10 cellular contexts compared by ENCODE assay signal in the genomic region with DNA sequence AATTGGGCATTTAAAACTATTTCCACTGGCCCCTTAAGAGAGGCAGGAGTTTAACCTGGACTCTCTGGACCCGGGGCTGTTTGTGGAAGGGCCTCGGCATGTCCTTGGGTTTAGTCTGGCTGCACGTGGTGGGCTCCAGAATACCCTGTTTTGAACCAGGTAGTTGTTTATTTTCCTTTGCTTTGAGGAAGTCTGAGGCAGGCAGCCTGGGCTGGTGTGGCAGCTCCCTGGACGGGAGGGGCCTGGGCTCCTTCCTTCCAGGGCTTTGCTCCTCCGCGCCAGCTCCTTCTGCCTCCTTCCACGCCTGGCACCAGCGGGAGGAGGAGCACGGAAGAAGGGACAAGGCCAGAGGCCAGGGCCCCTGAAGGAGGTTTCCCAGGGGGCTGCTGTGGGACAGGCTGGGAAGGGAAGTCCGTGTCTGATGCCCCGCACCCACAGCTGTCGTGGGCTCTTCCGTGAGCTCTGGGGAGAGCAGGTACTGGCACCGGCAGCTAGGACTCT. TPM values are rescaled to one million over a fixed set of nuclear protein-coding genes. Genes with fewer than 3 reads are reported as not detected.
A peak's percentile ranks its signal among the peaks of the same experiment; 100 is the strongest.
DNase-seq lines count a peak whose midpoint lies in the region; ATAC-seq and TF ChIP-seq lines count a peak whose summit lies in the region.
"Had no signal": no experiment of that assay in that cellular context is flagged by ENCODE, and none has a peak within 500 bp of the region (broad histone marks: within the 10 kb centered on the region; RNA-seq: fewer than 3 reads in every experiment).

No MANE protein-coding gene starts in this region.

- in situ Hi-C loops in transverse colon (cut with MboI; ENCODE audit: low pct_ligation_motif_present in 1 of 4, low pct_unique_long_range_greater_than_20kb in 1 of 4, low sequenced_read_pairs in 3 of 4): no loop called here

- H3K27me3 ChIP-seq in colonic mucosa: no peaks in the 10 kb centered on the region
- H3K27me3 ChIP-seq in transverse colon: no peaks in the 10 kb centered on the region

- TF ChIP-seq POLR2A in transverse colon (IDR thresholded peaks at IDR 0.05): no peak

- H3K27ac ChIP-seq in colonic mucosa (peak overlapping the region; percentile 5), mesodermal cell (ENCODE audit: low read depth, low read length, severe bottlenecking) (peak overlapping the region; percentile 26), transverse colon (peak overlapping the region; percentile 62 to 83 (median 72))

- no peak for TF ChIP-seq EP300 in transverse colon (IDR thresholded peaks at IDR 0.05; ENCODE audit: low read depth)

- WGBS in mesodermal cell (ENCODE audit: insufficient coverage in 2 of 2), 2 experiments: 46 to 67% methylated on average over 8 to 9 of the region's 14 CpGs
- WGBS in transverse colon (ENCODE audit: low coverage in 1 of 2), 2 donors: 6 to 36% methylated on average over 3 to 14 of the region's 14 CpGs

- H3K36me3 Mint-ChIP-seq in activated T-cell treated with anti-CD3 and anti-CD28 coated beads, Interleukin-2, amount 50 U/mL, for 24 hours (ENCODE audit: low read depth): peaks cover 27% of the 10 kb centered on the region

- peak overlapping the region; percentile 35 for H3K9ac ChIP-seq in colonic mucosa (ENCODE audit: low read depth in 2 of 2, low read length in 2 of 2)

- no peaks in the 10 kb centered on the region for H3K27me3 Mint-ChIP-seq in activated T-cell treated with anti-CD3 and anti-CD28 coated beads, Interleukin-2, amount 50 U/mL, for 24 hours

- peaks cover 71% of the 10 kb centered on the region for H3K4me1 Mint-ChIP-seq in activated T-cell treated with anti-CD3 and anti-CD28 coated beads, Interleukin-2, amount 50 U/mL, for 24 hours (ENCODE audit: low read depth)

- H3K4me3 ChIP-seq in colonic mucosa: no peak overlapping the region
- no peak overlapping the region for H3K4me3 ChIP-seq in mesodermal cell (ENCODE audit: extremely low read depth, insufficient read depth, low read length, poor library complexity, severe bottlenecking)
- H3K4me3 ChIP-seq in transverse colon: peak overlapping the region in 1 of 4 donors; percentile 21
- H3K4me3 ChIP-seq: K562 had no signal

- peaks cover 9% of the 10 kb centered on the region for H3K9me3 Mint-ChIP-seq in activated T-cell treated with anti-CD3 and anti-CD28 coated beads, Interleukin-2, amount 50 U/mL, for 24 hours

- H3K9me3 ChIP-seq in colonic mucosa (peaks cover 2% of the 10 kb centered on the region), mesodermal cell (ENCODE audit: control insufficient read depth, low read length) (peaks cover 10% of the 10 kb centered on the region), transverse colon (peaks cover 5 to 8% of the 10 kb centered on the region in 2 donors)

- no peaks in the 10 kb centered on the region for H3K36me3 ChIP-seq in colonic mucosa
- H3K36me3 ChIP-seq in mesodermal cell (ENCODE audit: control insufficient read depth, insufficient read depth, low read length): peaks cover 14% of the 10 kb centered on the region
- peaks cover 0 to 3% (median 0%) of the 10 kb centered on the region in 4 donors for H3K36me3 ChIP-seq in transverse colon

- no peak for DNase-seq in activated T-cell treated with anti-CD3 and anti-CD28 coated beads, Interleukin-2, amount 50 U/mL, for 24 hours
- no peak for DNase-seq in activated T-cell treated with anti-CD3 and anti-CD28 coated beads, Interleukin-2, amount 50 U/mL, for 48 hours
- DNase-seq in colonic mucosa (peak; percentile 49), transverse colon (peak; percentile 45), retina (no peak), NCI-H1048 (lab: John Stamatoyannopoulos, UW) (no peak)

- intact Hi-C loops in colonic mucosa (cut with DNase I): loop anchor here (10.0 kb wide), 1 partner anchor 58 kb away; no protein-coding TSS in a partner anchor
- intact Hi-C loops in transverse colon (cut with DNase I; ENCODE audit: low total_unique reads): no loop called here

- no peak for ATAC-seq in HG02970 (IDR thresholded peaks at IDR 0.05; ENCODE audit: low FRiP score, unreplicated experiment)
- ATAC-seq: K562 had no signal

- peak overlapping the region; percentile 87 for H3K27ac Mint-ChIP-seq in activated T-cell treated with anti-CD3 and anti-CD28 coated beads, Interleukin-2, amount 50 U/mL, for 24 hours

- TF ChIP-seq CTCF in colonic mucosa (IDR thresholded peaks at IDR 0.05): no peak
- no peak for TF ChIP-seq CTCF in transverse colon (IDR thresholded peaks at IDR 0.05)

- peaks cover 5% of the 10 kb centered on the region for H3K4me1 ChIP-seq in colonic mucosa
- peaks cover 9% of the 10 kb centered on the region for H3K4me1 ChIP-seq in mesodermal cell (ENCODE audit: control insufficient read depth, insufficient read depth, low read length, poor library complexity, severe bottlenecking)
- peaks cover 8 to 19% (median 15%) of the 10 kb centered on the region in 4 donors for H3K4me1 ChIP-seq in transverse colon

- peak overlapping the region; percentile 53 for H3K4me3 Mint-ChIP-seq in activated T-cell treated with anti-CD3 and anti-CD28 coated beads, Interleukin-2, amount 50 U/mL, for 24 hours

RNA-seq across cellular contexts. Expression of gene BANP, which starts 15.5 kb away (rescaled TPM):
- total RNA-seq in colonic mucosa: 10 to 100 TPM; 18.6 to 29.7 TPM
- 20.1 TPM for polyA plus RNA-seq in mesodermal cell (2013, experiment 1 of 2)
- polyA plus RNA-seq in mesodermal cell (2013, experiment 2 of 2): 15.7 TPM
- total RNA-seq in transverse colon: 10 to 100 TPM; 15.3 to 25.1 (median 18.7) TPM

RNA-seq across cellular contexts. Expression of gene CA5A, which starts 30.4 kb away (rescaled TPM):
- total RNA-seq in colonic mucosa (not detected), transverse colon (not detected)
- not detected for polyA plus RNA-seq in mesodermal cell (2013, experiment 1 of 2)
- polyA plus RNA-seq in mesodermal cell (2013, experiment 2 of 2): not detected
- total RNA-seq: frontal cortex, K562 had no signal
- polyA plus RNA-seq: K562 had no signal

Comparison
In these comparisons a context has a peak if more than half of its experiments do, and no peak if none do; other contexts are left out.
1. DNase-seq: peak in colonic mucosa (single experiment) and transverse colon (single experiment); none in activated T-cell treated with anti-CD3 and anti-CD28 coated beads, Interleukin-2, amount 50 U/mL, for 24 hours (single experiment), activated T-cell treated with anti-CD3 and anti-CD28 coated beads, Interleukin-2, amount 50 U/mL, for 48 hours (0 of 2), retina (single experiment) and NCI-H1048 (single experiment).
2. H3K27ac ChIP-seq: peak in every context shown above with its lines; median percentile 72 in transverse colon; 26 in mesodermal cell; 5 in colonic mucosa.